1 cellular context compared by ENCODE assay signal in the genomic region with DNA sequence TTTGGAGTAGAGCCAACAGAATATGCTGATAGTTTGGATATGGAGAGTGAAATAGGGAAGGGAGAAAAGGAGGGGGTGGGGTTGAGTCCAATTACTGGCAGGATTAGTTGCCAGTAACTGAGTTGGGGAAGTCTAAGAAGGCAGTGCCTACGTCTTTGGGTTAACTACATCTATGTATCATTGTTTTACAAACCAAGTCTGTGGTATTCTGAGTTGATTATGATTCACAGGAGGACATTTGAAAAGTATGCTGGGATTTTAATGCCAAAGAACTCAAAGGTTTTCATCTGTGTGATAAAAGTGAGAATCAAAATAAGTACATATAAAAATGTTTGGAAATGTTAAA.
TF ChIP-seq lines count a peak whose summit lies in the region.

No MANE protein-coding gene starts in this region.

TF ChIP-seq in WTC11, 78 proteins besides CTCF, POLR2A, EP300 and RAD21 (continued from another document):
- no peak for TF ChIP-seq ZNF532 (CRISPR knock-in tag; IDR thresholded peaks at IDR 0.05; ENCODE audit: borderline replicate concordance)
- no peak for TF ChIP-seq GTF2I (CRISPR knock-in tag; conservative IDR thresholded peaks at IDR 0.05)
- TF ChIP-seq ELF4 (CRISPR knock-in tag; IDR thresholded peaks at IDR 0.05; ENCODE audit: low read depth) = no peak
- TF ChIP-seq, protein P1, sequence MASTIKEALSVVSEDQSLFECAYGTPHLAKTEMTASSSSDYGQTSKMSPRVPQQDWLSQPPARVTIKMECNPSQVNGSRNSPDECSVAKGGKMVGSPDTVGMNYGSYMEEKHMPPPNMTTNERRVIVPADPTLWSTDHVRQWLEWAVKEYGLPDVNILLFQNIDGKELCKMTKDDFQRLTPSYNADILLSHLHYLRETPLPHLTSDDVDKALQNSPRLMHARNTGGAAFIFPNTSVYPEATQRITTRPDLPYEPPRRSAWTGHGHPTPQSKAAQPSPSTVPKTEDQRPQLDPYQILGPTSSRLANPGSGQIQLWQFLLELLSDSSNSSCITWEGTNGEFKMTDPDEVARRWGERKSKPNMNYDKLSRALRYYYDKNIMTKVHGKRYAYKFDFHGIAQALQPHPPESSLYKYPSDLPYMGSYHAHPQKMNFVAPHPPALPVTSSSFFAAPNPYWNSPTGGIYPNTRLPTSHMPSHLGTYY (CRISPR knock-in tag; IDR thresholded peaks at IDR 0.05) = no peak
- no peak for TF ChIP-seq ZNF416 (CRISPR knock-in tag; IDR thresholded peaks at IDR 0.05)
- no peak for TF ChIP-seq MYBL2 (CRISPR knock-in tag; IDR thresholded peaks at IDR 0.05)
- no peak for TF ChIP-seq TEAD4 (CRISPR knock-in tag; IDR thresholded peaks at IDR 0.05)
- TF ChIP-seq, protein P2, sequence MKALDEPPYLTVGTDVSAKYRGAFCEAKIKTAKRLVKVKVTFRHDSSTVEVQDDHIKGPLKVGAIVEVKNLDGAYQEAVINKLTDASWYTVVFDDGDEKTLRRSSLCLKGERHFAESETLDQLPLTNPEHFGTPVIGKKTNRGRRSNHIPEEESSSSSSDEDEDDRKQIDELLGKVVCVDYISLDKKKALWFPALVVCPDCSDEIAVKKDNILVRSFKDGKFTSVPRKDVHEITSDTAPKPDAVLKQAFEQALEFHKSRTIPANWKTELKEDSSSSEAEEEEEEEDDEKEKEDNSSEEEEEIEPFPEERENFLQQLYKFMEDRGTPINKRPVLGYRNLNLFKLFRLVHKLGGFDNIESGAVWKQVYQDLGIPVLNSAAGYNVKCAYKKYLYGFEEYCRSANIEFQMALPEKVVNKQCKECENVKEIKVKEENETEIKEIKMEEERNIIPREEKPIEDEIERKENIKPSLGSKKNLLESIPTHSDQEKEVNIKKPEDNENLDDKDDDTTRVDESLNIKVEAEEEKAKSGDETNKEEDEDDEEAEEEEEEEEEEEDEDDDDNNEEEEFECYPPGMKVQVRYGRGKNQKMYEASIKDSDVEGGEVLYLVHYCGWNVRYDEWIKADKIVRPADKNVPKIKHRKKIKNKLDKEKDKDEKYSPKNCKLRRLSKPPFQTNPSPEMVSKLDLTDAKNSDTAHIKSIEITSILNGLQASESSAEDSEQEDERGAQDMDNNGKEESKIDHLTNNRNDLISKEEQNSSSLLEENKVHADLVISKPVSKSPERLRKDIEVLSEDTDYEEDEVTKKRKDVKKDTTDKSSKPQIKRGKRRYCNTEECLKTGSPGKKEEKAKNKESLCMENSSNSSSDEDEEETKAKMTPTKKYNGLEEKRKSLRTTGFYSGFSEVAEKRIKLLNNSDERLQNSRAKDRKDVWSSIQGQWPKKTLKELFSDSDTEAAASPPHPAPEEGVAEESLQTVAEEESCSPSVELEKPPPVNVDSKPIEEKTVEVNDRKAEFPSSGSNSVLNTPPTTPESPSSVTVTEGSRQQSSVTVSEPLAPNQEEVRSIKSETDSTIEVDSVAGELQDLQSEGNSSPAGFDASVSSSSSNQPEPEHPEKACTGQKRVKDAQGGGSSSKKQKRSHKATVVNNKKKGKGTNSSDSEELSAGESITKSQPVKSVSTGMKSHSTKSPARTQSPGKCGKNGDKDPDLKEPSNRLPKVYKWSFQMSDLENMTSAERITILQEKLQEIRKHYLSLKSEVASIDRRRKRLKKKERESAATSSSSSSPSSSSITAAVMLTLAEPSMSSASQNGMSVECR (CRISPR knock-in tag; IDR thresholded peaks at IDR 0.05; ENCODE audit: borderline replicate concordance) = no peak
- TF ChIP-seq ATF6 (CRISPR knock-in tag; IDR thresholded peaks at IDR 0.05) = no peak
- no peak for TF ChIP-seq ESRRA (CRISPR knock-in tag; IDR thresholded peaks at IDR 0.05; ENCODE audit: borderline replicate concordance)
- TF ChIP-seq EMX1 (CRISPR knock-in tag; IDR thresholded peaks at IDR 0.05) = no peak
- TF ChIP-seq, protein P3, sequence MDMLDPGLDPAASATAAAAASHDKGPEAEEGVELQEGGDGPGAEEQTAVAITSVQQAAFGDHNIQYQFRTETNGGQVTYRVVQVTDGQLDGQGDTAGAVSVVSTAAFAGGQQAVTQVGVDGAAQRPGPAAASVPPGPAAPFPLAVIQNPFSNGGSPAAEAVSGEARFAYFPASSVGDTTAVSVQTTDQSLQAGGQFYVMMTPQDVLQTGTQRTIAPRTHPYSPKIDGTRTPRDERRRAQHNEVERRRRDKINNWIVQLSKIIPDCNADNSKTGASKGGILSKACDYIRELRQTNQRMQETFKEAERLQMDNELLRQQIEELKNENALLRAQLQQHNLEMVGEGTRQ (CRISPR knock-in tag; IDR thresholded peaks at IDR 0.05) = no peak
- no peak for TF ChIP-seq OVOL2 (CRISPR knock-in tag; IDR thresholded peaks at IDR 0.05; ENCODE audit: borderline replicate concordance)
- TF ChIP-seq ZNF423 (CRISPR knock-in tag; IDR thresholded peaks at IDR 0.05) = no peak
